In genomic region chr5:147913786-147914185, GRCh38 we compare ENCODE assay signal across 29 cellular contexts. TPM values are rescaled to one million over a fixed set of nuclear protein-coding genes. Genes with fewer than 3 reads are reported as not detected.
DNase-seq lines count a peak whose midpoint lies in the region; ATAC-seq, FAIRE-seq and TF ChIP-seq lines count a peak whose summit lies in the region.
"Had no signal": no experiment of that assay in that cellular context is flagged by ENCODE, and none has a peak within 500 bp of the region (broad histone marks: within the 10 kb centered on the region; RNA-seq: fewer than 3 reads in every experiment).

No MANE protein-coding gene starts in this region.

- H3K36me3 ChIP-seq in RWPE2 (ENCODE audit: low read depth) = no peaks in the 10 kb centered on the region

- no peak for TF ChIP-seq CTCF in RWPE2 (IDR thresholded peaks at IDR 0.05; ENCODE audit: poor library complexity, severe bottlenecking)

- ATAC-seq in RWPE2 (ENCODE audit: low read depth) (peak; percentile 87), HG02763 (IDR thresholded peaks at IDR 0.05; ENCODE audit: unreplicated experiment) (no peak)
- ATAC-seq: A549, GM23338 had no signal

- H3K9me3 ChIP-seq in RWPE2 (ENCODE audit: severe bottlenecking) = no peaks in the 10 kb centered on the region
- H3K9me3 ChIP-seq: A549 had no signal

- peak; percentile 33 for FAIRE-seq in islet of Langerhans (lab: Jason Lieb, UNC)
- FAIRE-seq: A549, G401.6 had no signal

- no peaks in the 10 kb centered on the region for H3K27me3 ChIP-seq in RWPE2 (ENCODE audit: insufficient read depth, poor library complexity, severe bottlenecking)

- peaks cover 29% of the 10 kb centered on the region for H3K4me1 ChIP-seq in RWPE2 (ENCODE audit: insufficient read depth, poor library complexity, severe bottlenecking)
- H3K4me1 ChIP-seq: A549 had no signal

- DNase-seq in HT1080 (ENCODE audit: low read depth) = peak; percentile 64
- DNase-seq in RWPE2 (ENCODE audit: low spot score) = no peak
- DNase-seq in dermis blood vessel endothelial cell = peak; percentile 10
- no peak for DNase-seq in NCI-H82 treated with DMSO at 0.1 percent for 48 hours (lab: John Stamatoyannopoulos, UW; ENCODE audit: unreplicated experiment)
- no peak for DNase-seq in NCI-H2171 (lab: John Stamatoyannopoulos, UW)
- DNase-seq: C1 segment of cervical spinal cord; CD4-positive, alpha-beta memory T cell; COR-L47; DMS53; H9; NCI-H1092; NCI-H1417 treated with DMSO at 0.1 percent for 48 hours; NCI-H187; NCI-H2081 treated with DMSO at 0.1 percent for 48 hours; NCI-H2171 treated with DMSO at 0.1 percent for 48 hours; NCI-H345; NCI-H524 treated with DMSO at 0.1 percent for 48 hours; NCI-H774; RPMI8226; SHP77 treated with DMSO at 0.1 percent for 48 hours; SW 1271 had no signal

- peak overlapping the region; percentile 24 for H3K27ac ChIP-seq in RWPE2 (ENCODE audit: poor library complexity, severe bottlenecking)
- H3K27ac ChIP-seq: A549, KMS-11 had no signal

- H3K4me3 ChIP-seq in RWPE2 (ENCODE audit: severe bottlenecking) = no peak overlapping the region
- H3K4me3 ChIP-seq: A549, GM23338 had no signal

RNA-seq across cellular contexts. Expression of gene C5orf46, which starts 7.4 kb away (rescaled TPM):
- 0.84 and 3.3 TPM in 2 replicates for total RNA-seq in HT1080 (2014; rRNA removed; shearing (Covaris generic))
- 0.45 and 2.0 TPM in 2 replicates for polyA plus RNA-seq in HT1080 (2015; cell fraction: cytosol; rRNA removed)
- 0.45 and 0.79 TPM in 2 replicates for polyA plus RNA-seq in HT1080 (2015; cell fraction: nucleus; rRNA removed)
- not detected in 2 replicates for total RNA-seq in dermis blood vessel endothelial cell
- total RNA-seq: CD4-positive, alpha-beta memory T cell; GM23338; H9 had no signal
- polyA plus RNA-seq: A549; CD4-positive, alpha-beta memory T cell; IgD-negative memory B cell had no signal

RNA-seq across cellular contexts. Expression of gene SCGB3A2, which starts 35.3 kb away (rescaled TPM):
- not detected in 2 replicates for total RNA-seq in HT1080 (2014; rRNA removed; shearing (Covaris generic))
- not detected in 2 replicates for polyA plus RNA-seq in HT1080 (2015; cell fraction: cytosol; rRNA removed)
- not detected in 2 replicates for polyA plus RNA-seq in HT1080 (2015; cell fraction: nucleus; rRNA removed)
- total RNA-seq in dermis blood vessel endothelial cell = not detected in 2 replicates
- total RNA-seq: CD4-positive, alpha-beta memory T cell; Daoy had no signal
- polyA plus RNA-seq: A549; CD4-positive, alpha-beta memory T cell; IgD-negative memory B cell had no signal

Comparison
In these comparisons a context has a peak if more than half of its experiments do, and no peak if none do; other contexts are left out.
1. DNase-seq: peak in HT1080 (single experiment) and dermis blood vessel endothelial cell (single experiment); none in RWPE2 (single experiment), NCI-H82 treated with DMSO at 0.1 percent for 48 hours (single experiment) and NCI-H2171 (single experiment).